In the genomic region with DNA sequence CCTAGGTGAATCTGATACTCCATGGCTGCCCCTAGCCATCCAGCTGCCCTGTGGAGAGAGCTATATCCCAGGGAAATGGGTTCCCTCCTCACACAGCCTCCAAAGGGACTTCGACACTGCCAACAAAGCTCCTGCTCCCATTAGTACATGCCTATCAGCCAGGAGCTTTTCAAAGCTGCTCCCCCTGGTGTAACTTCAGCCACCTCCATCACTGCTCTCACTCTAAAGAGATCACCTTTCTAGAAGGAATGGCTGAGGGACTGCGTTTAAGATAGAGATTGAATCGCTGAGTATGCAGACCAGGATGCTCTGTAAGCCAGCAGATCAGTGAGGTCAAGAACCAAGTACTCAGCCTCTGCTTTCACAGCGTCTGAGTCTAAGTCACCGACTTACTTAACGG, we compare ENCODE assay signal across 25 cellular contexts.
DNase-seq lines count a peak whose midpoint lies in the region; TF ChIP-seq lines count a peak whose summit lies in the region.
"Had no signal": no experiment of that assay in that cellular context is flagged by ENCODE, and none has a peak within 500 bp of the region (broad histone marks: within the 10 kb centered on the region; RNA-seq: fewer than 3 reads in every experiment).

No MANE protein-coding gene starts in this region.

- intact Hi-C loops in mammary epithelial cell (cut with micrococcal nuclease), result no loop called here

- H3K4me3 ChIP-seq in mammary epithelial cell (replicated peaks in 1 of 3; ENCODE audit: insufficient read depth in 1 of 3, low read depth in 2 of 3, low read length in 3 of 3), result no peak overlapping the region
- H3K4me3 ChIP-seq in fibroblast of villous mesenchyme (ENCODE audit: low read depth, low read length), result no peak overlapping the region
- H3K4me3 ChIP-seq: dorsolateral prefrontal cortex, spleen, upper lobe of right lung had no signal

- H3K4me2 ChIP-seq in mammary epithelial cell (ENCODE audit: insufficient read depth, low read depth, low read length), result no peak overlapping the region
- H3K4me2 ChIP-seq: KMS-11 had no signal

- no TSS peak for BruUV-seq in mammary epithelial cell (replicated peaks; lab: Mats Ljungman, UMichigan)

- no peaks in the 10 kb centered on the region for H3K79me2 ChIP-seq in mammary epithelial cell (ENCODE audit: insufficient read depth, low read length)

- in situ Hi-C loops in T47D (cut with HindIII; ENCODE audit: low pct_unique_long_range_greater_than_20kb, low sequenced_read_pairs), result no loop called here
- in situ Hi-C loops in mammary epithelial cell (cut with MboI; ENCODE audit: low sequenced_read_pairs in 2 of 2), result no loop called here

- WGBS in mammary epithelial cell (ENCODE audit: low coverage, missing lambda C conversion rate), result 85% methylated on average over 6 of the region's 6 CpGs

- H2AFZ ChIP-seq in mammary epithelial cell (ENCODE audit: low read depth, low read length), result no peak overlapping the region

- no peak overlapping the region for H3K9ac ChIP-seq in mammary epithelial cell (ENCODE audit: insufficient read depth, low read length)
- H3K9ac ChIP-seq: KMS-11 had no signal

- H3K27me3 ChIP-seq in mammary epithelial cell (ENCODE audit: insufficient read depth, low read length), result no peaks in the 10 kb centered on the region
- H3K27me3 ChIP-seq: BE2C, dorsolateral prefrontal cortex, upper lobe of right lung had no signal

- CTCF ChIA-PET in mammary epithelial cell (lab: Charles Lee; ENCODE audit: low non-redundant PET), result no interaction called here

- dilution Hi-C loops in mammary epithelial cell (cut with HindIII; ENCODE audit: low sequenced_read_pairs), result no loop called here

- peak; percentile 1 to 5 for DNase-seq in T47D (ENCODE audit: low read depth in 1 of 2, low spot score in 1 of 2)
- no peak for DNase-seq in mammary epithelial cell
- peak; percentile 31 for DNase-seq in RPMI7951 (ENCODE audit: low read depth)
- DNase-seq in fibroblast of villous mesenchyme (ENCODE audit: low read depth), result no peak
- DNase-seq in COR-L47 (lab: John Stamatoyannopoulos, UW), result no peak
- no peak for DNase-seq in GM19240 (ENCODE audit: insufficient read length, low spot score)
- DNase-seq in DMS153 treated with DMSO at 0.1 percent for 48 hours (lab: John Stamatoyannopoulos, UW; ENCODE audit: unreplicated experiment), result no peak
- DNase-seq in SHP77 treated with DMSO at 0.1 percent for 48 hours (lab: John Stamatoyannopoulos, UW), result no peak
- DNase-seq: activated effector memory CD4-positive, alpha-beta T cell treated with anti-CD3 and anti-CD28 coated beads, Interleukin-2, amount 50 U/mL, for 16 hours; activated naive CD8-positive, alpha-beta T cell treated with anti-CD3 and anti-CD28 coated beads, Interleukin-2, amount 10 ng/mL, durations not matched to agents 7 days and 5 days; BE2C; dorsolateral prefrontal cortex; head of caudate nucleus; HFFc6; left ventricle myocardium superior; natural killer cell; NCI-H1694; NCI-H526 treated with DMSO at 0.1 percent for 48 hours; retina; spleen; stimulated activated CD4-positive, alpha-beta T cell treated with anti-CD3 and anti-CD28 coated beads, Interleukin-2, amount 100 ng/mL, for 48 hours; T-helper 9 cell; upper lobe of right lung had no signal

- H3K4me1 ChIP-seq in mammary epithelial cell (ENCODE audit: insufficient read depth, low read length), result no peaks in the 10 kb centered on the region
- H3K4me1 ChIP-seq: BE2C, Caco-2, spleen, upper lobe of right lung had no signal

- no peak overlapping the region for H3K27ac ChIP-seq in mammary epithelial cell (ENCODE audit: insufficient read depth, low read depth, low read length)
- H3K27ac ChIP-seq: dorsolateral prefrontal cortex, KMS-11, spleen, upper lobe of right lung had no signal

- TF ChIP-seq CTCF in mammary epithelial cell (conservative IDR thresholded peaks at IDR 0.05 in 1 of 2, IDR thresholded peaks at IDR 0.05 in 1 of 2; ENCODE audit: extremely low read depth in 1 of 2, insufficient read depth in 1 of 2, low read depth in 1 of 2, low read length in 2 of 2), result no peak
- TF ChIP-seq CTCF in fibroblast of villous mesenchyme (IDR thresholded peaks at IDR 0.05; ENCODE audit: insufficient read depth, low read depth, low read length), result peak; percentile 14

- H4K20me1 ChIP-seq in mammary epithelial cell (ENCODE audit: insufficient read depth, low read length), result no peaks in the 10 kb centered on the region

- no peaks in the 10 kb centered on the region for H3K36me3 ChIP-seq in mammary epithelial cell (ENCODE audit: insufficient read depth, low read length)
- H3K36me3 ChIP-seq: BE2C, spleen, upper lobe of right lung had no signal

- H3K9me3 ChIP-seq in mammary epithelial cell (replicated peaks; ENCODE audit: insufficient read depth, low read length), result peaks cover under 1% of the 10 kb centered on the region
- H3K9me3 ChIP-seq: BE2C, Caco-2, upper lobe of right lung had no signal

Comparison
In these comparisons a context has a peak if more than half of its experiments do, and no peak if none do; other contexts are left out.
1. DNase-seq: peak in T47D (2 of 2) and RPMI7951 (single experiment); none in mammary epithelial cell (single experiment), fibroblast of villous mesenchyme (single experiment), COR-L47 (single experiment), GM19240 (single experiment), DMS153 treated with DMSO at 0.1 percent for 48 hours (single experiment) and SHP77 treated with DMSO at 0.1 percent for 48 hours (single experiment).